ENCODE assay signal across 1 cellular context in the genomic region with DNA sequence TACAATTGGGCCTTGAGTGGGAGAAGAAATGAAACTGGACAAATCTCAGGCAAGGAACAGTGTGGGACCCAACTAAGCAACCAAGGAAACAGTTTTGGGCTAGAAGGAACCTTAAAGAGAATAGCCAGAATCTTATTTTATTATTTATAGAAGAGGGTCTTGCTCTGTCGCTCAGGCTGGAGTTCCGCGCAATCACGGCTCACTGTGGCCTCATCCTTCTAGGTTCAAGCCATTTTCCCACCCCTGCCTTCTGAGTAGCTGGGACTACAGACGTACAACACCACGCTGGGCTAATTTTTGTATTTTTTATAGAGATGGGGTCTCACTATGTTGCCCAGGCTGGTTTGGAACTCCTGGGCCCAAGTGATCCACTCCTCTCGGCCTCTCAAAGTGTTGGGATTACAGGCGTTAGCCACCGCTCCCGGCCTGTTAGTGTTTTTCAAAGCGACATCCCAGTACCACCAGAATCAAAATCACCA.
TF ChIP-seq lines count a peak whose summit lies in the region.

No MANE protein-coding gene starts in this region.

TF ChIP-seq in HCT116, 20 proteins besides CTCF, POLR2A, EP300 and RAD21 (continued from another document):
- TF ChIP-seq, protein P1, sequence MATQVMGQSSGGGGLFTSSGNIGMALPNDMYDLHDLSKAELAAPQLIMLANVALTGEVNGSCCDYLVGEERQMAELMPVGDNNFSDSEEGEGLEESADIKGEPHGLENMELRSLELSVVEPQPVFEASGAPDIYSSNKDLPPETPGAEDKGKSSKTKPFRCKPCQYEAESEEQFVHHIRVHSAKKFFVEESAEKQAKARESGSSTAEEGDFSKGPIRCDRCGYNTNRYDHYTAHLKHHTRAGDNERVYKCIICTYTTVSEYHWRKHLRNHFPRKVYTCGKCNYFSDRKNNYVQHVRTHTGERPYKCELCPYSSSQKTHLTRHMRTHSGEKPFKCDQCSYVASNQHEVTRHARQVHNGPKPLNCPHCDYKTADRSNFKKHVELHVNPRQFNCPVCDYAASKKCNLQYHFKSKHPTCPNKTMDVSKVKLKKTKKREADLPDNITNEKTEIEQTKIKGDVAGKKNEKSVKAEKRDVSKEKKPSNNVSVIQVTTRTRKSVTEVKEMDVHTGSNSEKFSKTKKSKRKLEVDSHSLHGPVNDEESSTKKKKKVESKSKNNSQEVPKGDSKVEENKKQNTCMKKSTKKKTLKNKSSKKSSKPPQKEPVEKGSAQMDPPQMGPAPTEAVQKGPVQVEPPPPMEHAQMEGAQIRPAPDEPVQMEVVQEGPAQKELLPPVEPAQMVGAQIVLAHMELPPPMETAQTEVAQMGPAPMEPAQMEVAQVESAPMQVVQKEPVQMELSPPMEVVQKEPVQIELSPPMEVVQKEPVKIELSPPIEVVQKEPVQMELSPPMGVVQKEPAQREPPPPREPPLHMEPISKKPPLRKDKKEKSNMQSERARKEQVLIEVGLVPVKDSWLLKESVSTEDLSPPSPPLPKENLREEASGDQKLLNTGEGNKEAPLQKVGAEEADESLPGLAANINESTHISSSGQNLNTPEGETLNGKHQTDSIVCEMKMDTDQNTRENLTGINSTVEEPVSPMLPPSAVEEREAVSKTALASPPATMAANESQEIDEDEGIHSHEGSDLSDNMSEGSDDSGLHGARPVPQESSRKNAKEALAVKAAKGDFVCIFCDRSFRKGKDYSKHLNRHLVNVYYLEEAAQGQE (IDR thresholded peaks at IDR 0.05; ENCODE audit: low read depth) = no peak
- TF ChIP-seq CEBPB (IDR thresholded peaks at IDR 0.05; ENCODE audit: low read depth) (no peak), JUND (IDR thresholded peaks at IDR 0.05) (no peak), POLR2AphosphoS5 (IDR thresholded peaks at IDR 0.05; ENCODE audit: low read depth, low read length) (no peak), ELF1 (IDR thresholded peaks at IDR 0.05; ENCODE audit: borderline replicate concordance, low read depth) (no peak), CBX3 (IDR thresholded peaks at IDR 0.05; ENCODE audit: low read depth) (no peak), YY1 (IDR thresholded peaks at IDR 0.05; ENCODE audit: extremely low read depth, insufficient replicate concordance, low read depth, low read length) (no peak), SP1 (IDR thresholded peaks at IDR 0.05; ENCODE audit: low read depth) (no peak)
